14 cellular contexts compared by ENCODE assay signal in the genomic region with DNA sequence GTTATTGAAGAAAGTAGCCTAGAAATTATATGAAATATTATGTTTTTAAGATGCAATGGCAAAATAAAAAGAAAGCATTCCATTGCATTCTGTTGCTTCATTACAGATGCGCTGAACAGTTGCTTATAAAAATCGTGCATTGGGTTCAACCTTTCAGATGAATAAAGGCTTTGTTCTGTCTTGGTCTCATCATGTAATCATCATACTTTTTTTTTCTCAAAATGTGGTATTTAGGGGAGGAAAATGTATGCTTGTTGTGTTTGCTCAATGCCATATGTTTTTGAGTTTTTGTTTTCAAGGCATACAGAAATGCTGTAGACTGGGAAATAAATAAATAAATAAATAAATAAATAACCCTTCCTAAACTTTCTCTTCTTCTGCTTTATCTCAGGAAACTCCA. TPM values are rescaled to one million over a fixed set of nuclear protein-coding genes. Genes with fewer than 3 reads are reported as not detected.
A peak's percentile ranks its signal among the peaks of the same experiment; 100 is the strongest.
DNase-seq lines count a peak whose midpoint lies in the region; ATAC-seq and TF ChIP-seq lines count a peak whose summit lies in the region.
"Had no signal": no experiment of that assay in that cellular context is flagged by ENCODE, and none has a peak within 500 bp of the region (broad histone marks: within the 10 kb centered on the region; RNA-seq: fewer than 3 reads in every experiment).

No MANE protein-coding gene starts in this region.

- no peak overlapping the region for H3K27ac ChIP-seq in CD4-positive, alpha-beta T cell (ENCODE audit: low read depth, low read length)
- H3K27ac ChIP-seq in RWPE2 (ENCODE audit: poor library complexity, severe bottlenecking) (peak overlapping the region; percentile 70), layer of hippocampus (ENCODE audit: low read depth, low read length) (peak overlapping the region; percentile 56), sigmoid colon (peak overlapping the region; percentile 88 to 94 (median 92))

- intact Hi-C loops in CD4-positive, alpha-beta T cell (cut with DNase I, micrococcal nuclease), result loop anchor here (5.0 to 10.0 kb wide), 6 partner anchors 109 to 1364 kb away; partner anchors contain the start of gene RAP2A (in 2 of the 2)
- intact Hi-C loops in sigmoid colon (cut with DNase I), result loop anchor here (5.0 to 10.0 kb wide), 3 partner anchors 61 to 211 kb away; partner anchors contain the start of gene RAP2A

- H3K4me3 Mint-ChIP-seq in CD4-positive, alpha-beta T cell, result no peak overlapping the region

- no peak overlapping the region for H3K4me3 ChIP-seq in RWPE2 (ENCODE audit: severe bottlenecking)
- no peak overlapping the region for H3K4me3 ChIP-seq in sigmoid colon

- TF ChIP-seq POLR2A in sigmoid colon (IDR thresholded peaks at IDR 0.05), result no peak

- POLR2A ChIA-PET in CD4-positive, alpha-beta T cell (lab: Charles Lee), result interaction anchor here (3.6 kb wide), 1 partner anchor 10 kb away, joined by 42 read pairs; no protein-coding TSS in a partner anchor

- CTCF ChIA-PET in CD4-positive, alpha-beta T cell (lab: Charles Lee), result interaction anchor here (1.1 to 1.6 kb wide), 5 partner anchors 10 to 138 kb away, joined by 3 to 8 read pairs (median 4); no protein-coding TSS in a partner anchor

- H3K9me3 Mint-ChIP-seq in CD4-positive, alpha-beta T cell, result no peaks in the 10 kb centered on the region

- no peak for TF ChIP-seq CTCF in CD4-positive, alpha-beta T cell (IDR thresholded peaks at IDR 0.05)
- TF ChIP-seq CTCF in RWPE2 (IDR thresholded peaks at IDR 0.05; ENCODE audit: poor library complexity, severe bottlenecking) (no peak), sigmoid colon (IDR thresholded peaks at IDR 0.05) (no peak)

- H3K27ac Mint-ChIP-seq in CD4-positive, alpha-beta T cell, result peak overlapping the region; percentile 89

- H3K4me1 Mint-ChIP-seq in CD4-positive, alpha-beta T cell (ENCODE audit: low read depth), result peaks cover 36% of the 10 kb centered on the region

- no peak for ATAC-seq in CD4-positive, alpha-beta T cell (ENCODE audit: poor library complexity)
- ATAC-seq in RWPE2 (ENCODE audit: low read depth) (no peak), GM18868 (IDR thresholded peaks at IDR 0.05; ENCODE audit: unreplicated experiment) (no peak)

- H3K36me3 Mint-ChIP-seq in CD4-positive, alpha-beta T cell (ENCODE audit: low read depth), result peaks cover 13% of the 10 kb centered on the region

- no peaks in the 10 kb centered on the region for H3K27me3 ChIP-seq in CD4-positive, alpha-beta T cell (ENCODE audit: control insufficient read depth, insufficient read depth, low read length)
- H3K27me3 ChIP-seq in RWPE2 (ENCODE audit: insufficient read depth, poor library complexity, severe bottlenecking) (no peaks in the 10 kb centered on the region), layer of hippocampus (ENCODE audit: control insufficient read depth, insufficient read depth, low read length) (no peaks in the 10 kb centered on the region), sigmoid colon (no peaks in the 10 kb centered on the region)
- H3K27me3 ChIP-seq: MG63, testis had no signal

- H3K9me3 ChIP-seq in CD4-positive, alpha-beta T cell (ENCODE audit: control insufficient read depth, low read length), result no peaks in the 10 kb centered on the region
- H3K9me3 ChIP-seq in RWPE2 (ENCODE audit: severe bottlenecking) (no peaks in the 10 kb centered on the region), sigmoid colon (no peaks in the 10 kb centered on the region)
- H3K9me3 ChIP-seq: MG63, testis had no signal

- 38 to 77% methylated on average over 2 of the region's 2 CpGs for WGBS in sigmoid colon, 2 donors

- no peaks in the 10 kb centered on the region for H3K27me3 Mint-ChIP-seq in CD4-positive, alpha-beta T cell

- DNase-seq in CD4-positive, alpha-beta T cell, result no peak
- DNase-seq in RWPE2 (ENCODE audit: low spot score) (no peak), sigmoid colon (no peak), NCI-H2107 (lab: John Stamatoyannopoulos, UW) (no peak), MV-4-11 (lab: John Stamatoyannopoulos, UW) (no peak)
- no peak for DNase-seq in activated CD4-positive, alpha-beta T cell treated with anti-CD3 and anti-CD28 coated beads, Interleukin-2, amount 50 U/mL, for 48 hours
- DNase-seq: activated CD4-positive, alpha-beta T cell treated with anti-CD3 and anti-CD28 coated beads for 4 hours; activated T-cell treated with anti-CD3 and anti-CD28 coated beads for 4 hours; MG63; NCI-H2029; stimulated activated CD4-positive, alpha-beta T cell treated with anti-CD3 and anti-CD28 coated beads, Interleukin-15, amount 100 ng/mL, for 24 hours; testis had no signal

- H3K36me3 ChIP-seq in RWPE2 (ENCODE audit: low read depth) (no peaks in the 10 kb centered on the region), sigmoid colon (no peaks in the 10 kb centered on the region)

- no peak for TF ChIP-seq EP300 in sigmoid colon (IDR thresholded peaks at IDR 0.05)

- H3K4me1 ChIP-seq in RWPE2 (ENCODE audit: insufficient read depth, poor library complexity, severe bottlenecking), result peaks cover 18% of the 10 kb centered on the region
- H3K4me1 ChIP-seq in sigmoid colon, result peaks cover 0 to 22% (median 19%) of the 10 kb centered on the region in 4 donors

RNA-seq across cellular contexts. Expression of gene MBNL2, which starts 1.1 kb away (rescaled TPM):
- total RNA-seq in CD4-positive, alpha-beta T cell, result 10 to 100 TPM; 35.9 to 36.0 TPM
- total RNA-seq in sigmoid colon, result 100 to 1,000 TPM in 1 of 4 donors, 10 to 100 TPM in 3; 84.7 to 110 (median 95.1) TPM
- 10 to 100 TPM; 11.8 to 16.2 (median 14.8) TPM for polyA plus RNA-seq in sigmoid colon
